11 cellular contexts compared by ENCODE assay signal in the genomic region with DNA sequence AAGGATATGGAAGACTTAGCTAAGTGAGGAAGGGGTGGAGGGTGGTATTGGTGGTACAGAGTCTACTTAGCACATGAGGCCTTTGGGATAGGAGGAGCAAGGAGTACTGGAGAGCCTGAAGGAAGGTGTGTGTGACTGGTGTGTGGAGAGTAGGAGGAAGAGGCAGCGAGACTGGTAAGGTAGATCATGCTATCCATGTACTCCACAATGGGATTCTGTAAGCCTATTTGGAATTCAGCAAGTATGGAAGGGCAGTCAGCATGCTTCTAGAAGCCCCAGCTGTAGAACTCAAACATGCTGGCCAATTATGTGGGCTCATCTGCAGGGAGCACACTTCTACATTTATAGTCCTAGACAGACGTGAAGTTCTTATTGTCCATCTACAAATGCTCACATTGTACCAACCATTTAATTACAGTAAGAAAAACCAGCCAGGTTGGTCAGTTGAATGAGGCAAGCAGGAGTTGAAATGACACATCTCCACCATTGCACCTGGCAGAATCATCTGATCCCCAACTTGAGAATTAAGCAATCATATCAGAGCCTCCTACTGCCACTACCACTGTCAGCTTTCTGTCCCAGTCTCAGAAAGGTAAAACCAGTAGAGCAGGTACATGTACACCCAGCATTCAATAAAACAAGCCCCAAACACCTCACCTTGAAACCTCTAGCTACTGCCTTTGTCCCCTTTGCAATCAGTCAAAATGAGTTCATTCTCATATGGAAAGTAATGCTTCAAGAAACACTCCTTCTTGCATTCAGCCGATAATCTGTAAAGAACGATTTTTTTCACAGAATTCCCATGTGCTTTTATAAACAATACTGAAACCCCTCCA.
DNase-seq lines count a peak whose midpoint lies in the region; ATAC-seq and TF ChIP-seq lines count a peak whose summit lies in the region.
"Had no signal": no experiment of that assay in that cellular context is flagged by ENCODE, and none has a peak within 500 bp of the region (broad histone marks: within the 10 kb centered on the region; RNA-seq: fewer than 3 reads in every experiment).

No MANE protein-coding gene starts in this region.

- H3K27ac ChIP-seq in suprapubic skin: peak overlapping the region; percentile 46
- H3K27ac ChIP-seq in left lung: no peak overlapping the region

- peak overlapping the region; percentile 1 for H3K27ac Mint-ChIP-seq in activated CD4-positive, alpha-beta T cell treated with anti-CD3 and anti-CD28 coated beads for 36 hours
- H3K27ac Mint-ChIP-seq in activated T-helper 17 cell treated with anti-CD3 and anti-CD28 coated beads, Interleukin-2, amount 50 U/mL, for 72 hours: peak overlapping the region; percentile 35

- H3K27me3 Mint-ChIP-seq in activated CD4-positive, alpha-beta T cell treated with anti-CD3 and anti-CD28 coated beads for 36 hours: no peaks in the 10 kb centered on the region
- no peaks in the 10 kb centered on the region for H3K27me3 Mint-ChIP-seq in activated T-helper 17 cell treated with anti-CD3 and anti-CD28 coated beads, Interleukin-2, amount 50 U/mL, for 72 hours

- H3K9me3 ChIP-seq in suprapubic skin (no peaks in the 10 kb centered on the region), left lung (no peaks in the 10 kb centered on the region)

- CTCF ChIA-PET in activated CD4-positive, alpha-beta T cell treated with anti-CD3 and anti-CD28 coated beads for 36 hours (lab: Charles Lee): interaction anchor here (0.6 to 0.8 kb wide), 2 partner anchors 9 to 453 kb away, joined by 3 read pairs; no protein-coding TSS in a partner anchor

- H3K4me3 ChIP-seq in suprapubic skin (no peak overlapping the region), left lung (no peak overlapping the region)

- TF ChIP-seq CTCF in suprapubic skin (IDR thresholded peaks at IDR 0.05): no peak
- no peak for TF ChIP-seq CTCF in left lung (IDR thresholded peaks at IDR 0.05)

- no peak overlapping the region for H3K4me3 Mint-ChIP-seq in activated CD4-positive, alpha-beta T cell treated with anti-CD3 and anti-CD28 coated beads for 36 hours
- no peak overlapping the region for H3K4me3 Mint-ChIP-seq in activated T-helper 17 cell treated with anti-CD3 and anti-CD28 coated beads, Interleukin-2, amount 50 U/mL, for 72 hours

- POLR2A ChIA-PET in activated CD4-positive, alpha-beta T cell treated with anti-CD3 and anti-CD28 coated beads for 36 hours (lab: Charles Lee): no interaction called here

- TF ChIP-seq POLR2A in suprapubic skin (IDR thresholded peaks at IDR 0.05): no peak

- H3K27me3 ChIP-seq in suprapubic skin (no peaks in the 10 kb centered on the region), left lung (no peaks in the 10 kb centered on the region)

- DNase-seq in activated CD4-positive, alpha-beta T cell treated with anti-CD3 and anti-CD28 coated beads for 36 hours: no peak
- no peak for DNase-seq in activated CD4-positive, alpha-beta T cell treated with anti-CD3 and anti-CD28 coated beads for 48 hours
- no peak for DNase-seq in suprapubic skin (ENCODE audit: low spot score in 2 of 2)
- DNase-seq in left lung: no peak
- no peak for DNase-seq in NCI-H2227 treated with DMSO at 0.1 percent for 48 hours (lab: John Stamatoyannopoulos, UW)
- DNase-seq in NOMO-1 (lab: John Stamatoyannopoulos, UW; ENCODE audit: unreplicated experiment in 2 of 2): no peak
- DNase-seq: effector memory CD4-positive, alpha-beta T cell; kidney; NCI-H446 treated with DMSO at 0.1 percent for 48 hours had no signal

- H3K4me1 Mint-ChIP-seq in activated CD4-positive, alpha-beta T cell treated with anti-CD3 and anti-CD28 coated beads for 36 hours: peaks cover 6% of the 10 kb centered on the region
- peaks cover 12% of the 10 kb centered on the region for H3K4me1 Mint-ChIP-seq in activated T-helper 17 cell treated with anti-CD3 and anti-CD28 coated beads, Interleukin-2, amount 50 U/mL, for 72 hours

- peaks cover 45% of the 10 kb centered on the region for H3K4me1 ChIP-seq in suprapubic skin
- H3K4me1 ChIP-seq in left lung: peaks cover 6 to 11% of the 10 kb centered on the region in 2 donors

- H3K36me3 ChIP-seq in suprapubic skin: peaks cover 5% of the 10 kb centered on the region
- H3K36me3 ChIP-seq in left lung: peaks cover 0 to 19% of the 10 kb centered on the region in 2 donors

- TF ChIP-seq EP300 in suprapubic skin (IDR thresholded peaks at IDR 0.05): no peak

- H3K9me3 Mint-ChIP-seq in activated CD4-positive, alpha-beta T cell treated with anti-CD3 and anti-CD28 coated beads for 36 hours (ENCODE audit: low read depth): no peaks in the 10 kb centered on the region
- no peaks in the 10 kb centered on the region for H3K9me3 Mint-ChIP-seq in activated T-helper 17 cell treated with anti-CD3 and anti-CD28 coated beads, Interleukin-2, amount 50 U/mL, for 72 hours

- ATAC-seq in activated CD4-positive, alpha-beta T cell treated with anti-CD3 and anti-CD28 coated beads for 36 hours: peak; percentile 22
- ATAC-seq in HG02884 (IDR thresholded peaks at IDR 0.05; ENCODE audit: unreplicated experiment) (peak; percentile 69), left lung (no peak)
- peak; percentile 45 for ATAC-seq in activated T-helper 17 cell treated with anti-CD3 and anti-CD28 coated beads, Interleukin-2, amount 50 U/mL, for 72 hours (replicated peaks)

- peaks cover 6% of the 10 kb centered on the region for H3K36me3 Mint-ChIP-seq in activated CD4-positive, alpha-beta T cell treated with anti-CD3 and anti-CD28 coated beads for 36 hours (ENCODE audit: low read depth)
- H3K36me3 Mint-ChIP-seq in activated T-helper 17 cell treated with anti-CD3 and anti-CD28 coated beads, Interleukin-2, amount 50 U/mL, for 72 hours (ENCODE audit: low read depth): peaks cover 39% of the 10 kb centered on the region

- WGBS in suprapubic skin: 79% methylated on average over 4 of the region's 4 CpGs

- intact Hi-C loops in activated CD4-positive, alpha-beta T cell treated with anti-CD3 and anti-CD28 coated beads for 36 hours (cut with DNase I, micrococcal nuclease): no loop called here
- intact Hi-C loops in left lung (cut with DNase I): no loop called here
